1 cellular context compared by ENCODE assay signal in the genomic region with DNA sequence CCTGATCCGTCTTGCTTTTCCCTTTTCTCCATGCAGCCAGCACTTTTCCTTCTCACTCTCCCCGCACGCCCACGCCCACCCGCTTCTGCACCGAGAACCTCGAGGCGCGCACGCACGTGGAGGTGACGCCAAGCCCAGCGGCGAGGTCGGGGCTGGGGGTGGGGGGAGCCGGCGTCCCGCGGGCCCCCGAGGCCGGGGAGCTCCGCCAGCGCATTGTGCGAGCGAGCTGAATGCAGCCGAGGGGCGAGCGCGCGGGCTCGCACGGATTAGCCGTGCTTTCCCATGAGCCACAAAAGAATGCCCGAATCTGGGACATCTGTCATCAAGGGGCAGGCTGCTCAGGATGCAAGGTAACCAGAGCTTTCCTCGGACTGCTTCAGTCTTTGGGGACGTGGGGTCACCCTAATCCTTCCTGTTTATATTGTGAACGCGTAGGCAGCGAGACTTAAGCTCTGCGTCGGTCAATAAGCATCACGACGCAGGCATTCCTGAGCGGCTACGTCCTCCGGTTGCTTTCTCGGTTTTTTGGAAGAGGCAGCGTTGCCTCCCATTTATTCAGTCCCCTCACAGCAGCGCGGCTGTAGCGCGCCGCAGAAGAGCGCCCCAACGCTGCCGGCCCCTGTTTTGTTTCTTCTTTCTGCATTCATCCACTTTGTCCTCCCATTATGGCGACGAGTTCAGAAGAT.
TF ChIP-seq lines count a peak whose summit lies in the region.

No MANE protein-coding gene starts in this region.

TF ChIP-seq in HEK293, 187 proteins besides CTCF, POLR2A, EP300 and RAD21 (continued from another document):
- TF ChIP-seq, protein P1, sequence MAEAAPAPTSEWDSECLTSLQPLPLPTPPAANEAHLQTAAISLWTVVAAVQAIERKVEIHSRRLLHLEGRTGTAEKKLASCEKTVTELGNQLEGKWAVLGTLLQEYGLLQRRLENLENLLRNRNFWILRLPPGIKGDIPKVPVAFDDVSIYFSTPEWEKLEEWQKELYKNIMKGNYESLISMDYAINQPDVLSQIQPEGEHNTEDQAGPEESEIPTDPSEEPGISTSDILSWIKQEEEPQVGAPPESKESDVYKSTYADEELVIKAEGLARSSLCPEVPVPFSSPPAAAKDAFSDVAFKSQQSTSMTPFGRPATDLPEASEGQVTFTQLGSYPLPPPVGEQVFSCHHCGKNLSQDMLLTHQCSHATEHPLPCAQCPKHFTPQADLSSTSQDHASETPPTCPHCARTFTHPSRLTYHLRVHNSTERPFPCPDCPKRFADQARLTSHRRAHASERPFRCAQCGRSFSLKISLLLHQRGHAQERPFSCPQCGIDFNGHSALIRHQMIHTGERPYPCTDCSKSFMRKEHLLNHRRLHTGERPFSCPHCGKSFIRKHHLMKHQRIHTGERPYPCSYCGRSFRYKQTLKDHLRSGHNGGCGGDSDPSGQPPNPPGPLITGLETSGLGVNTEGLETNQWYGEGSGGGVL (tag by site-specific recombination; IDR thresholded peaks at IDR 0.05) = peak; percentile 56; the same call in 1 of the 2 replicates
- TF ChIP-seq PRDM1 (tag by site-specific recombination; IDR thresholded peaks at IDR 0.05) (peak; percentile 94), SCRT2 (tag by site-specific recombination; IDR thresholded peaks at IDR 0.05) (peak; percentile 51)
- TF ChIP-seq, protein P2, sequence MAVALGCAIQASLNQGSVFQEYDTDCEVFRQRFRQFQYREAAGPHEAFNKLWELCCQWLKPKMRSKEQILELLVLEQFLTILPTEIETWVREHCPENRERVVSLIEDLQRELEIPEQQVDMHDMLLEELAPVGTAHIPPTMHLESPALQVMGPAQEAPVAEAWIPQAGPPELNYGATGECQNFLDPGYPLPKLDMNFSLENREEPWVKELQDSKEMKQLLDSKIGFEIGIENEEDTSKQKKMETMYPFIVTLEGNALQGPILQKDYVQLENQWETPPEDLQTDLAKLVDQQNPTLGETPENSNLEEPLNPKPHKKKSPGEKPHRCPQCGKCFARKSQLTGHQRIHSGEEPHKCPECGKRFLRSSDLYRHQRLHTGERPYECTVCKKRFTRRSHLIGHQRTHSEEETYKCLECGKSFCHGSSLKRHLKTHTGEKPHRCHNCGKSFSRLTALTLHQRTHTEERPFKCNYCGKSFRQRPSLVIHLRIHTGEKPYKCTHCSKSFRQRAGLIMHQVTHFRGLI (tag by site-specific recombination; IDR thresholded peaks at IDR 0.05) = peak; percentile 45; the same call in 1 of the 2 replicates
TF ChIP-seq in HEK293: peak in this region for 45.
